ENCODE assay signal across 15 cellular contexts in the genomic region with DNA sequence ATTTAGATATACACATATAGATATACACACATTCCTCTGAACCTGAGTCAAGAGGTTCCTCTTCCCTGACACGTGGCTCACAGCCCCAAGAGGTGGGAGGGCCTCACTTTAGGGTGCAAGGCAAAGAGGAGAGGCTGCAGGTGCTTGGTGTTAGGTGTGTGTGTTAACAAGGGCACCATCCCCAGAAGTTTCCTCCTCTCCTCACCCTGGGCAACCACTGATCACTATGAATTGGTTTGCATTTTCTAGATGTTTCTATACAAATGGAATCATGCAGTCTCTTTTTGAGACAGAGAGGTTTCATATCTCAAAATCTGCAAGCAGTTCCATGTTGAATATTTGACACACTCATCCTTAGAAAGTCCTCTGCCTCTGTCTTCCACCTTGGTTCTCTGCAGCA.
A peak's percentile ranks its signal among the peaks of the same experiment; 100 is the strongest.
DNase-seq lines count a peak whose midpoint lies in the region; ATAC-seq and TF ChIP-seq lines count a peak whose summit lies in the region.
"Had no signal": no experiment of that assay in that cellular context is flagged by ENCODE, and none has a peak within 500 bp of the region (broad histone marks: within the 10 kb centered on the region; RNA-seq: fewer than 3 reads in every experiment).

No MANE protein-coding gene starts in this region.

- POLR2A ChIA-PET in activated CD4-positive, alpha-beta T cell treated with anti-CD3 and anti-CD28 coated beads for 36 hours (lab: Charles Lee): no interaction called here

- H3K4me1 Mint-ChIP-seq in activated CD4-positive, alpha-beta T cell treated with anti-CD3 and anti-CD28 coated beads for 36 hours: no peaks in the 10 kb centered on the region
- no peaks in the 10 kb centered on the region for H3K4me1 Mint-ChIP-seq in activated T-cell treated with anti-CD3 and anti-CD28 coated beads, Interleukin-2, amount 50 U/mL, for 72 hours (ENCODE audit: low read depth)
- no peaks in the 10 kb centered on the region for H3K4me1 Mint-ChIP-seq in type B pancreatic cell (ENCODE audit: unreplicated experiment)
- H3K4me1 Mint-ChIP-seq in chondrocyte (ENCODE audit: low read depth): no peaks in the 10 kb centered on the region
- H3K4me1 Mint-ChIP-seq: B cell had no signal

- ATAC-seq in activated CD4-positive, alpha-beta T cell treated with anti-CD3 and anti-CD28 coated beads for 36 hours: peak; percentile 33
- ATAC-seq in activated T-cell treated with anti-CD3 and anti-CD28 coated beads, Interleukin-2, amount 50 U/mL, for 72 hours (replicated peaks in 1 of 2): peak; percentile 31 to 71
- ATAC-seq: A549; CD8-positive, alpha-beta T cell had no signal

- no peaks in the 10 kb centered on the region for H3K9me3 Mint-ChIP-seq in activated CD4-positive, alpha-beta T cell treated with anti-CD3 and anti-CD28 coated beads for 36 hours (ENCODE audit: low read depth)
- H3K9me3 Mint-ChIP-seq in activated T-cell treated with anti-CD3 and anti-CD28 coated beads, Interleukin-2, amount 50 U/mL, for 72 hours: no peaks in the 10 kb centered on the region
- H3K9me3 Mint-ChIP-seq in type B pancreatic cell (no peaks in the 10 kb centered on the region), chondrocyte (ENCODE audit: low read depth) (peaks cover 6% of the 10 kb centered on the region)
- H3K9me3 Mint-ChIP-seq: CD4-positive, alpha-beta T cell; CD8-positive, alpha-beta T cell had no signal

- no peak for DNase-seq in activated CD4-positive, alpha-beta T cell treated with anti-CD3 and anti-CD28 coated beads for 36 hours
- DNase-seq in activated CD4-positive, alpha-beta T cell treated with anti-CD3 and anti-CD28 coated beads, Interleukin-2, amount 50 U/mL, for 4 hours: no peak
- DNase-seq in activated T-cell treated with anti-CD3 and anti-CD28 coated beads, Interleukin-2, amount 50 U/mL, for 72 hours: no peak
- DNase-seq in activated T-cell treated with anti-CD3 and anti-CD28 coated beads for 4 hours (no peak), type B pancreatic cell (ENCODE audit: extremely low spot score, unreplicated experiment) (no peak), chondrocyte (ENCODE audit: low spot score) (no peak)
- DNase-seq: AML-193; Caco-2; Calu3; CD4-positive, alpha-beta T cell; CD8-positive, alpha-beta T cell; DMS79 treated with DMSO at 0.1 percent for 48 hours; GF-D8 had no signal

- no peak overlapping the region for H3K27ac Mint-ChIP-seq in activated CD4-positive, alpha-beta T cell treated with anti-CD3 and anti-CD28 coated beads for 36 hours
- H3K27ac Mint-ChIP-seq in activated T-cell treated with anti-CD3 and anti-CD28 coated beads, Interleukin-2, amount 50 U/mL, for 72 hours: no peak overlapping the region
- H3K27ac Mint-ChIP-seq in type B pancreatic cell: peak overlapping the region; percentile 35
- H3K27ac Mint-ChIP-seq in chondrocyte (ENCODE audit: unreplicated experiment): no peak overlapping the region
- H3K27ac Mint-ChIP-seq: B cell; CD4-positive, alpha-beta T cell; CD8-positive, alpha-beta T cell had no signal

- TF ChIP-seq CTCF in type B pancreatic cell (conservative IDR thresholded peaks at IDR 0.05) (no peak), chondrocyte (IDR thresholded peaks at IDR 0.05) (no peak)

- intact Hi-C loops in activated CD4-positive, alpha-beta T cell treated with anti-CD3 and anti-CD28 coated beads for 36 hours (cut with DNase I, micrococcal nuclease): no loop called here

- H3K36me3 Mint-ChIP-seq in activated CD4-positive, alpha-beta T cell treated with anti-CD3 and anti-CD28 coated beads for 36 hours (ENCODE audit: low read depth): no peaks in the 10 kb centered on the region
- H3K36me3 Mint-ChIP-seq in activated T-cell treated with anti-CD3 and anti-CD28 coated beads, Interleukin-2, amount 50 U/mL, for 72 hours (ENCODE audit: insufficient read depth in 2 of 2): no peaks in the 10 kb centered on the region
- H3K36me3 Mint-ChIP-seq in type B pancreatic cell: no peaks in the 10 kb centered on the region
- H3K36me3 Mint-ChIP-seq in chondrocyte (ENCODE audit: low read depth): no peaks in the 10 kb centered on the region
- H3K36me3 Mint-ChIP-seq: CD8-positive, alpha-beta T cell had no signal

- no peak overlapping the region for H3K4me3 Mint-ChIP-seq in activated CD4-positive, alpha-beta T cell treated with anti-CD3 and anti-CD28 coated beads for 36 hours
- no peak overlapping the region for H3K4me3 Mint-ChIP-seq in activated T-cell treated with anti-CD3 and anti-CD28 coated beads, Interleukin-2, amount 50 U/mL, for 72 hours
- H3K4me3 Mint-ChIP-seq in type B pancreatic cell (no peak overlapping the region), chondrocyte (ENCODE audit: unreplicated experiment) (no peak overlapping the region)
- H3K4me3 Mint-ChIP-seq: B cell; CD4-positive, alpha-beta T cell; CD8-positive, alpha-beta T cell had no signal

- CTCF ChIA-PET in activated CD4-positive, alpha-beta T cell treated with anti-CD3 and anti-CD28 coated beads for 36 hours (lab: Charles Lee): no interaction called here

- peaks cover 1% of the 10 kb centered on the region for H3K27me3 Mint-ChIP-seq in activated CD4-positive, alpha-beta T cell treated with anti-CD3 and anti-CD28 coated beads for 36 hours
- peaks cover 15% of the 10 kb centered on the region for H3K27me3 Mint-ChIP-seq in activated T-cell treated with anti-CD3 and anti-CD28 coated beads, Interleukin-2, amount 50 U/mL, for 72 hours (ENCODE audit: low read depth)
- peaks cover 6% of the 10 kb centered on the region for H3K27me3 Mint-ChIP-seq in type B pancreatic cell
- H3K27me3 Mint-ChIP-seq in chondrocyte (ENCODE audit: low read depth): peaks cover 31% of the 10 kb centered on the region
